14 cellular contexts compared by ENCODE assay signal in the genomic region with DNA sequence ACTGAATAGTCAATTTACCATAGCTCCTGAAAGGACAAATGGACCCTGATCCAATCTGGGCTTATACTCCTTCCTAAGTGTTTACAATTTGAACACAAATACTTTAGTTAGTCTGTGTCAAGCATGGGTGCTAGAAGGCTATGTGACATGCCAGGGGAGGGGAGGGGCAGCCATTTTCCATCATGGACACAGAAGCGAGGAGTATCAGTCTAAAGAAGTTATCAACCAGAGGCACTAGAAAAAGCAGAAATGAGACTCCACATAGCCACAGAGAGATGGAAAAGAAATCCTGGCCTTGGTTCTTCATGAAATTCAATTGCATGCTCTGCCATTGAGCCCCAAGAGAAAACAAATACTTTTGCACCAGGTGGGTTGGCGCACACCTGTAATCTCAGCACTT.
"Had no signal": no experiment of that assay in that cellular context is flagged by ENCODE, and none has a peak within 500 bp of the region (broad histone marks: within the 10 kb centered on the region; RNA-seq: fewer than 3 reads in every experiment).

No MANE protein-coding gene starts in this region.

- FAIRE-seq: endometrium had no signal

- ATAC-seq: activated CD4-positive, CD25-positive, alpha-beta regulatory T cell treated with anti-CD3 and anti-CD28 coated beads, Interleukin-2, amount 50 U/mL, for 24 hours; activated T-cell treated with anti-CD3 and anti-CD28 coated beads, Interleukin-2, amount 50 U/mL, for 4 hours; stimulated activated naive CD8-positive, alpha-beta T cell treated with anti-CD3 and anti-CD28 coated beads, Interleukin-15, Interleukin-2, amounts not matched to agents 100 U/mL and 50 U/mL, for 24 hours had no signal

- H3K36me3 ChIP-seq: breast epithelium, esophagus muscularis mucosa, sigmoid colon, suprapubic skin had no signal

- H3K4me1 ChIP-seq: breast epithelium had no signal

- H3K4me3 ChIP-seq: breast epithelium, esophagus muscularis mucosa, lung, sigmoid colon, suprapubic skin had no signal

- H3K4me3 Mint-ChIP-seq: activated naive CD8-positive, alpha-beta T cell treated with anti-CD3 and anti-CD28 coated beads for 36 hours; activated T-cell treated with anti-CD3 and anti-CD28 coated beads, Interleukin-2, amount 50 U/mL, for 4 hours had no signal

- H3K27me3 ChIP-seq: breast epithelium, esophagus muscularis mucosa, sigmoid colon, suprapubic skin had no signal

- H3K36me3 Mint-ChIP-seq: activated naive CD8-positive, alpha-beta T cell treated with anti-CD3 and anti-CD28 coated beads for 36 hours had no signal

- DNase-seq: activated CD4-positive, alpha-beta T cell treated with anti-CD3 and anti-CD28 coated beads, Interleukin-2, amount 50 U/mL, for 48 hours; activated effector memory CD4-positive, alpha-beta T cell treated with anti-CD3 and anti-CD28 coated beads, Interleukin-2, amount 50 U/mL, for 16 hours; activated naive CD8-positive, alpha-beta T cell treated with anti-CD3 and anti-CD28 coated beads for 36 hours; activated T-cell treated with anti-CD3 and anti-CD28 coated beads, Interleukin-2, amount 50 U/mL, for 4 hours; hypothalamus; sigmoid colon; stimulated activated CD4-positive, alpha-beta T cell treated with anti-CD3 and anti-CD28 coated beads, Interleukin-12 subunit alpha, Interleukin-12 subunit beta, amount 100 ng/mL, for 4 hours; stimulated activated naive CD8-positive, alpha-beta T cell treated with anti-CD3 and anti-CD28 coated beads, Interleukin-15, Interleukin-2, amounts not matched to agents 100 U/mL and 50 U/mL, for 24 hours had no signal

- H3K9me3 Mint-ChIP-seq: activated T-cell treated with anti-CD3 and anti-CD28 coated beads, Interleukin-2, amount 50 U/mL, for 4 hours had no signal

- H3K27ac ChIP-seq: breast epithelium, esophagus muscularis mucosa, sigmoid colon, suprapubic skin had no signal

- H3K9me3 ChIP-seq: breast epithelium, esophagus muscularis mucosa, sigmoid colon, suprapubic skin had no signal

- H3K4me1 Mint-ChIP-seq: activated naive CD8-positive, alpha-beta T cell treated with anti-CD3 and anti-CD28 coated beads for 36 hours had no signal

- H3K27ac Mint-ChIP-seq: activated naive CD8-positive, alpha-beta T cell treated with anti-CD3 and anti-CD28 coated beads for 36 hours had no signal
